In genomic region chr4:120293341-120293740, GRCh38 we compare ENCODE assay signal across 16 cellular contexts.
"Had no signal": no experiment of that assay in that cellular context is flagged by ENCODE, and none has a peak within 500 bp of the region (broad histone marks: within the 10 kb centered on the region; RNA-seq: fewer than 3 reads in every experiment).

No MANE protein-coding gene starts in this region.

- DNase-seq: activated CD4-positive, alpha-beta T cell treated with anti-CD3 and anti-CD28 coated beads for 1 hour; activated CD4-positive, alpha-beta T cell treated with anti-CD3 and anti-CD28 coated beads, Interleukin-2, amount 50 U/mL, for 48 hours; activated naive CD4-positive, alpha-beta T cell treated with anti-CD3 and anti-CD28 coated beads for 36 hours; activated naive CD8-positive, alpha-beta T cell treated with anti-CD3 and anti-CD28 coated beads, Interleukin-2, amount 50 U/mL, for 24 hours; central memory CD4-positive, alpha-beta T cell; cortex of kidney; effector memory CD4-positive, alpha-beta T cell; hippocampal formation; kidney glomerular epithelial cell; mesenchymal stem cell; nucleus accumbens; stimulated activated CD4-positive, alpha-beta T cell treated with anti-CD3 and anti-CD28 coated beads, Interleukin-2, amount 100 ng/mL, for 24 hours; T-helper 1 cell; T1000 had no signal

- H3K9me3 ChIP-seq: right atrium auricular region had no signal

- H3K27me3 ChIP-seq: right atrium auricular region had no signal

- H3K4me3 ChIP-seq: right atrium auricular region had no signal

- H3K36me3 ChIP-seq: right atrium auricular region had no signal

- H3K27ac ChIP-seq: right atrium auricular region, VCaP had no signal

- H3K4me1 ChIP-seq: right atrium auricular region had no signal
